ENCODE assay signal across 8 cellular contexts in genomic region chr10:69451784-69452251, GRCh38. TPM values are rescaled to one million over a fixed set of nuclear protein-coding genes. Genes with fewer than 3 reads are reported as not detected.
DNase-seq lines count a peak whose midpoint lies in the region; ATAC-seq, FAIRE-seq and TF ChIP-seq lines count a peak whose summit lies in the region.

No MANE protein-coding gene starts in this region.

- H3K4me3 ChIP-seq in astrocyte (ENCODE audit: insufficient read depth, low read depth, low read length), result peak overlapping the region; percentile 55
- H3K4me3 ChIP-seq in kidney epithelial cell (ENCODE audit: low read depth, low read length), result peak overlapping the region; percentile 63

- H4K20me1 ChIP-seq in astrocyte (ENCODE audit: insufficient read depth, low read length), result no peaks in the 10 kb centered on the region

- ATAC-seq in GM21423 (IDR thresholded peaks at IDR 0.05; ENCODE audit: unreplicated experiment), result no peak

- H3K4me2 ChIP-seq in astrocyte (ENCODE audit: low read length), result peak overlapping the region; percentile 86

- H3K4me3 Mint-ChIP-seq in astrocyte (ENCODE audit: unreplicated experiment), result peak overlapping the region; percentile 86

- H3K27me3 ChIP-seq in astrocyte (ENCODE audit: insufficient read depth, low read length), result peaks cover 3% of the 10 kb centered on the region
- peaks cover 2% of the 10 kb centered on the region for H3K27me3 ChIP-seq in kidney epithelial cell (ENCODE audit: control insufficient read depth, insufficient read depth, low read length)

- no peaks in the 10 kb centered on the region for H3K9me3 ChIP-seq in astrocyte (ENCODE audit: insufficient read depth, low read depth, low read length)

- peaks cover 20% of the 10 kb centered on the region for H3K4me1 Mint-ChIP-seq in astrocyte (ENCODE audit: low read depth, unreplicated experiment)

- no peaks in the 10 kb centered on the region for H3K36me3 ChIP-seq in astrocyte (ENCODE audit: insufficient read depth, low read length)
- no peaks in the 10 kb centered on the region for H3K36me3 ChIP-seq in kidney epithelial cell (ENCODE audit: control insufficient read depth, insufficient read depth, low read length)

- peak overlapping the region; percentile 52 for H2AFZ ChIP-seq in astrocyte (ENCODE audit: low read depth, low read length)

- no peaks in the 10 kb centered on the region for H3K79me2 ChIP-seq in astrocyte (ENCODE audit: insufficient read depth, low read length)

- TF ChIP-seq CTCF in astrocyte (IDR thresholded peaks at IDR 0.05; ENCODE audit: insufficient read depth, low read depth, low read length) (no peak), kidney epithelial cell (IDR thresholded peaks at IDR 0.05; ENCODE audit: insufficient read depth, low read length, poor library complexity, severe bottlenecking) (no peak)

- H3K27ac Mint-ChIP-seq in astrocyte (ENCODE audit: unreplicated experiment), result no peak overlapping the region

- no peak for TF ChIP-seq RAD21 in Ishikawa (IDR thresholded peaks at IDR 0.05; ENCODE audit: low read depth)

- no peaks in the 10 kb centered on the region for H3K9me3 Mint-ChIP-seq in astrocyte (ENCODE audit: unreplicated experiment)

- no peak overlapping the region for H3K9ac ChIP-seq in astrocyte (ENCODE audit: low read length)

- H3K4me1 ChIP-seq in astrocyte (ENCODE audit: insufficient read depth, low read length), result peaks cover 5% of the 10 kb centered on the region

- no peaks in the 10 kb centered on the region for H3K27me3 Mint-ChIP-seq in astrocyte (ENCODE audit: low read depth, unreplicated experiment)

- no peaks in the 10 kb centered on the region for H3K36me3 Mint-ChIP-seq in astrocyte (ENCODE audit: low read depth, unreplicated experiment)

- FAIRE-seq in astrocyte (lab: Jason Lieb, UNC), result no peak

- TF ChIP-seq EP300 in Ishikawa (IDR thresholded peaks at IDR 0.05; ENCODE audit: borderline replicate concordance), result no peak

- DNase-seq in ELF-1 (ENCODE audit: low read depth, low spot score), result peak; percentile 66
- DNase-seq in astrocyte (ENCODE audit: low read depth), result no peak
- DNase-seq in kidney epithelial cell (ENCODE audit: low read depth), result no peak
- peak in 5 of 49 donors; percentile 34 to 78 (median 48) for DNase-seq in substantia nigra (lab: John Stamatoyannopoulos, UW)
- no peak for DNase-seq in retina
- no peak for DNase-seq in SW 1271 (lab: John Stamatoyannopoulos, UW)

- no peak overlapping the region for H3K27ac ChIP-seq in astrocyte (ENCODE audit: low read depth, low read length)
- peak overlapping the region; percentile 90 for H3K27ac ChIP-seq in substantia nigra (ENCODE audit: low read depth, low read length, poor library complexity, severe bottlenecking)

TF ChIP-seq in Ishikawa, 13 proteins besides CTCF, POLR2A, EP300 and RAD21:
- TF ChIP-seq NFIC (IDR thresholded peaks at IDR 0.05) (no peak), TEAD4 (IDR thresholded peaks at IDR 0.05) (no peak), FOXM1 (IDR thresholded peaks at IDR 0.05; ENCODE audit: borderline replicate concordance, low read depth) (no peak), TCF12 (IDR thresholded peaks at IDR 0.05; ENCODE audit: low read depth) (no peak), CREB1 (IDR thresholded peaks at IDR 0.05; ENCODE audit: low read depth) (no peak), MAX (IDR thresholded peaks at IDR 0.05) (peak; percentile 87), EGR1 (IDR thresholded peaks at IDR 0.05) (no peak)
TF ChIP-seq in Ishikawa: peak in this region for 1.

RNA-seq across cellular contexts. Expression of gene TSPAN15, which starts 0.6 kb away (rescaled TPM):
- 8.7 and 9.4 TPM in 2 replicates for total RNA-seq in astrocyte
- 19.4 and 22.4 TPM in 2 replicates for total RNA-seq in kidney epithelial cell

RNA-seq across cellular contexts. Expression of gene TACR2, which starts 35.1 kb away (rescaled TPM):
- total RNA-seq in astrocyte (not detected in 2 replicates), kidney epithelial cell (0.27 TPM in 1 of 2 replicates, not detected in the other)
